11 cellular contexts compared by ENCODE assay signal in genomic region chr3:159458010-159458409, GRCh38.
DNase-seq lines count a peak whose midpoint lies in the region; ATAC-seq and TF ChIP-seq lines count a peak whose summit lies in the region.
"Had no signal": no experiment of that assay in that cellular context is flagged by ENCODE, and none has a peak within 500 bp of the region (broad histone marks: within the 10 kb centered on the region; RNA-seq: fewer than 3 reads in every experiment).

No MANE protein-coding gene starts in this region.

- DNase-seq in AG04449 (ENCODE audit: low read depth, low spot score), result peak; percentile 93
- peak; percentile 97 for DNase-seq in HFFc6
- DNase-seq in amniotic epithelial cell (ENCODE audit: low read depth), result peak; percentile 91
- peak; percentile 16 for DNase-seq in iPS DF 4.7 (ENCODE audit: extremely low read depth, low spot score)
- no peak for DNase-seq in DMS114 treated with DMSO at 0.1 percent for 48 hours (lab: John Stamatoyannopoulos, UW; ENCODE audit: unreplicated experiment)
- DNase-seq in ureter (ENCODE audit: low spot score), result no peak
- no peak for DNase-seq in activated CD8-positive, alpha-beta memory T cell treated with anti-CD3 and anti-CD28 coated beads, Interleukin-2, amount 10 ng/mL, durations not matched to agents 7 days and 5 days
- no peak for DNase-seq in NCI-H2029 (lab: John Stamatoyannopoulos, UW)
- DNase-seq: activated CD8-positive, alpha-beta T cell treated with anti-CD3 and anti-CD28 coated beads, Interleukin-2, amount 10 ng/mL, durations not matched to agents 7 days and 5 days; CD4-positive, CD25-positive, alpha-beta regulatory T cell; stimulated activated naive B cell treated with anti-CD40 and anti-IgM and Interleukin-4, amounts not matched to agents 10 μg/mL and 1 μg/mL and 100 μg/mL, for 72 hours had no signal

- H3K27ac Mint-ChIP-seq in HFFc6, result peak overlapping the region; percentile 91
- H3K27ac Mint-ChIP-seq in activated CD8-positive, alpha-beta memory T cell treated with anti-CD3 and anti-CD28 coated beads, Interleukin-2, amount 10 ng/mL, durations not matched to agents 7 days and 5 days, result no peak overlapping the region
- H3K27ac Mint-ChIP-seq: activated CD8-positive, alpha-beta T cell treated with anti-CD3 and anti-CD28 coated beads, Interleukin-2, amount 10 ng/mL, durations not matched to agents 7 days and 5 days; CD4-positive, CD25-positive, alpha-beta regulatory T cell; stimulated activated naive B cell treated with anti-CD40 and anti-IgM and Interleukin-4, amounts not matched to agents 10 μg/mL and 1 μg/mL and 100 μg/mL, for 72 hours had no signal

- no peak for TF ChIP-seq CTCF in AG04449 (IDR thresholded peaks at IDR 0.05; ENCODE audit: insufficient read depth, low read length, missing control alignments)
- no peak for TF ChIP-seq CTCF in HFFc6 (IDR thresholded peaks at IDR 0.05)

- POLR2A ChIA-PET in AG04449 (lab: Yijun Ruan, JAX), result interaction anchor here (1.4 kb wide), 1 partner anchor 305 kb away, joined by 3 read pairs; no protein-coding TSS in a partner anchor

- CTCF ChIA-PET in AG04449 (lab: Yijun Ruan, JAX), result interaction anchor here (0.9 to 1.1 kb wide), 2 partner anchors 11 to 136 kb away, joined by 3 read pairs; no protein-coding TSS in a partner anchor
- CTCF ChIA-PET in activated CD8-positive, alpha-beta memory T cell treated with anti-CD3 and anti-CD28 coated beads, Interleukin-2, amount 10 ng/mL, durations not matched to agents 7 days and 5 days (lab: Charles Lee), result no interaction called here

- no peak overlapping the region for H3K4me3 ChIP-seq in AG04449 (ENCODE audit: low read depth, low read length)

- no peaks in the 10 kb centered on the region for H3K9me3 Mint-ChIP-seq in HFFc6
- H3K9me3 Mint-ChIP-seq in activated CD8-positive, alpha-beta memory T cell treated with anti-CD3 and anti-CD28 coated beads, Interleukin-2, amount 10 ng/mL, durations not matched to agents 7 days and 5 days (ENCODE audit: low read depth), result no peaks in the 10 kb centered on the region

- no peak for ATAC-seq in activated CD8-positive, alpha-beta memory T cell treated with anti-CD3 and anti-CD28 coated beads, Interleukin-2, amount 10 ng/mL, durations not matched to agents 7 days and 5 days
- ATAC-seq: activated CD8-positive, alpha-beta T cell treated with anti-CD3 and anti-CD28 coated beads, Interleukin-2, amount 10 ng/mL, durations not matched to agents 7 days and 5 days; stimulated activated naive B cell treated with anti-CD40 and anti-IgM and Interleukin-4, amounts not matched to agents 10 μg/mL and 1 μg/mL and 100 μg/mL, for 72 hours had no signal

- peak overlapping the region; percentile 78 for H3K4me3 Mint-ChIP-seq in HFFc6
- H3K4me3 Mint-ChIP-seq in activated CD8-positive, alpha-beta memory T cell treated with anti-CD3 and anti-CD28 coated beads, Interleukin-2, amount 10 ng/mL, durations not matched to agents 7 days and 5 days, result no peak overlapping the region
- H3K4me3 Mint-ChIP-seq: activated CD8-positive, alpha-beta T cell treated with anti-CD3 and anti-CD28 coated beads, Interleukin-2, amount 10 ng/mL, durations not matched to agents 7 days and 5 days; CD4-positive, CD25-positive, alpha-beta regulatory T cell; stimulated activated naive B cell treated with anti-CD40 and anti-IgM and Interleukin-4, amounts not matched to agents 10 μg/mL and 1 μg/mL and 100 μg/mL, for 72 hours had no signal

- peaks cover 9% of the 10 kb centered on the region; the same call in 1 of the 2 replicates for H3K36me3 Mint-ChIP-seq in HFFc6 (ENCODE audit: low read depth)
- H3K36me3 Mint-ChIP-seq in activated CD8-positive, alpha-beta memory T cell treated with anti-CD3 and anti-CD28 coated beads, Interleukin-2, amount 10 ng/mL, durations not matched to agents 7 days and 5 days, result no peaks in the 10 kb centered on the region
- H3K36me3 Mint-ChIP-seq: CD4-positive, CD25-positive, alpha-beta regulatory T cell; stimulated activated naive B cell treated with anti-CD40 and anti-IgM and Interleukin-4, amounts not matched to agents 10 μg/mL and 1 μg/mL and 100 μg/mL, for 72 hours had no signal

- peaks cover 74% of the 10 kb centered on the region for H3K4me1 Mint-ChIP-seq in HFFc6 (ENCODE audit: low read depth)
- no peaks in the 10 kb centered on the region for H3K4me1 Mint-ChIP-seq in activated CD8-positive, alpha-beta memory T cell treated with anti-CD3 and anti-CD28 coated beads, Interleukin-2, amount 10 ng/mL, durations not matched to agents 7 days and 5 days
- H3K4me1 Mint-ChIP-seq: CD4-positive, CD25-positive, alpha-beta regulatory T cell had no signal

- no peaks in the 10 kb centered on the region for H3K27me3 Mint-ChIP-seq in HFFc6 (ENCODE audit: insufficient read depth)
- H3K27me3 Mint-ChIP-seq in activated CD8-positive, alpha-beta memory T cell treated with anti-CD3 and anti-CD28 coated beads, Interleukin-2, amount 10 ng/mL, durations not matched to agents 7 days and 5 days, result no peaks in the 10 kb centered on the region
- H3K27me3 Mint-ChIP-seq: CD4-positive, CD25-positive, alpha-beta regulatory T cell; stimulated activated naive B cell treated with anti-CD40 and anti-IgM and Interleukin-4, amounts not matched to agents 10 μg/mL and 1 μg/mL and 100 μg/mL, for 72 hours had no signal

Comparison
In these comparisons a context has a peak if more than half of its experiments do, and no peak if none do; other contexts are left out.
1. DNase-seq: peak in AG04449 (single experiment), HFFc6 (single experiment), amniotic epithelial cell (single experiment) and iPS DF 4.7 (single experiment); none in DMS114 treated with DMSO at 0.1 percent for 48 hours (single experiment), ureter (single experiment), activated CD8-positive, alpha-beta memory T cell treated with anti-CD3 and anti-CD28 coated beads, Interleukin-2, amount 10 ng/mL, durations not matched to agents 7 days and 5 days (single experiment) and NCI-H2029 (single experiment).